In genomic region chr2:44361330-44362206, GRCh38 we compare ENCODE assay signal across 8 cellular contexts. TPM values are rescaled to one million over a fixed set of nuclear protein-coding genes. Genes with fewer than 3 reads are reported as not detected.
DNase-seq lines count a peak whose midpoint lies in the region; ATAC-seq and TF ChIP-seq lines count a peak whose summit lies in the region.

Gene CAMKMT, plus strand, starts transcription at chr2:44361947.
Gene PREPL, minus strand, starts transcription at chr2:44361494. Its CDS starts 15,152 bp downstream, at chr2:44346342.

- H3K9me3 ChIP-seq in SU-DHL-6 (ENCODE audit: insufficient read depth, low read length): no peaks in the 10 kb centered on the region
- H3K9me3 ChIP-seq in ovary: no peaks in the 10 kb centered on the region
- no peaks in the 10 kb centered on the region for H3K9me3 ChIP-seq in thyroid gland

- TF ChIP-seq CTCF in GM12864 (IDR thresholded peaks at IDR 0.05; ENCODE audit: low read depth, low read length, missing control alignments) (peak; percentile 8), SU-DHL-6 (IDR thresholded peaks at IDR 0.05; ENCODE audit: insufficient read depth, low read length, poor library complexity, severe bottlenecking) (no peak), ovary (IDR thresholded peaks at IDR 0.05) (no peak), thyroid gland (IDR thresholded peaks at IDR 0.05) (peak in 1 of 6 experiments; percentile 11)

- H3K27me3 Mint-ChIP-seq in activated naive CD8-positive, alpha-beta T cell treated with anti-CD3 and anti-CD28 coated beads, Interleukin-2, amount 10 ng/mL, durations not matched to agents 7 days and 5 days: no peaks in the 10 kb centered on the region

- peak within 1 kb of the TSS; percentile 94 for H3K27ac Mint-ChIP-seq in activated naive CD8-positive, alpha-beta T cell treated with anti-CD3 and anti-CD28 coated beads, Interleukin-2, amount 10 ng/mL, durations not matched to agents 7 days and 5 days

- H3K36me3 ChIP-seq in SU-DHL-6 (ENCODE audit: low read length) (no peaks in the 10 kb centered on the region), ovary (no peaks in the 10 kb centered on the region), thyroid gland (no peaks in the 10 kb centered on the region)

- no peaks in the 10 kb centered on the region for H3K9me2 ChIP-seq in SU-DHL-6 (replicated peaks; ENCODE audit: insufficient read depth, low read length)

- peaks cover 8% of the 10 kb centered on the region; the same call in 1 of the 2 replicates for H3F3A ChIP-seq in SU-DHL-6 (ENCODE audit: insufficient read depth)

- TF ChIP-seq EP300 in ovary (IDR thresholded peaks at IDR 0.05): no peak

- peaks cover 2% of the 10 kb centered on the region for H3K4me1 ChIP-seq in ovary (ENCODE audit: insufficient read depth)
- peaks cover 23 to 26% of the 10 kb centered on the region in 2 donors for H3K4me1 ChIP-seq in thyroid gland

- peak; percentile 55 for TF ChIP-seq POLR2A in ovary (IDR thresholded peaks at IDR 0.05)
- TF ChIP-seq POLR2A in thyroid gland (IDR thresholded peaks at IDR 0.05): peak; percentile 80 to 87

- H2AFZ ChIP-seq in SU-DHL-6 (ENCODE audit: low read depth, low read length, severe bottlenecking): peak within 1 kb of the TSS; percentile 94

- no peaks in the 10 kb centered on the region for H3K27me3 ChIP-seq in SU-DHL-6 (ENCODE audit: low read length)
- no peaks in the 10 kb centered on the region for H3K27me3 ChIP-seq in ovary
- H3K27me3 ChIP-seq in thyroid gland: no peaks in the 10 kb centered on the region

- H3K9me3 Mint-ChIP-seq in activated naive CD8-positive, alpha-beta T cell treated with anti-CD3 and anti-CD28 coated beads, Interleukin-2, amount 10 ng/mL, durations not matched to agents 7 days and 5 days: no peaks in the 10 kb centered on the region

- H3K4me2 ChIP-seq in SU-DHL-6 (ENCODE audit: low read depth, low read length, poor library complexity, severe bottlenecking): peak within 1 kb of the TSS; percentile 97

- H3K4me1 Mint-ChIP-seq in activated naive CD8-positive, alpha-beta T cell treated with anti-CD3 and anti-CD28 coated beads, Interleukin-2, amount 10 ng/mL, durations not matched to agents 7 days and 5 days: peaks cover 29% of the 10 kb centered on the region

- ATAC-seq in HG02678 (IDR thresholded peaks at IDR 0.05; ENCODE audit: unreplicated experiment): peak; percentile 75
- peak; percentile 90 for ATAC-seq in activated naive CD8-positive, alpha-beta T cell treated with anti-CD3 and anti-CD28 coated beads, Interleukin-2, amount 10 ng/mL, durations not matched to agents 7 days and 5 days (ENCODE audit: low read depth)
- ATAC-seq in Right ventricle myocardium inferior: peak; percentile 98

- DNase-seq in GM12864 (ENCODE audit: low read depth) (peak; percentile 94), NCI-H128 (lab: John Stamatoyannopoulos, UW; ENCODE audit: unreplicated experiment) (peak; percentile 96), Right ventricle myocardium inferior (ENCODE audit: missing footprints) (peak; percentile 99), ovary (peak; percentile 98 to 99 (median 99)), thyroid gland (peak; percentile 99)
- peak; percentile 95 for DNase-seq in activated naive CD8-positive, alpha-beta T cell treated with anti-CD3 and anti-CD28 coated beads, Interleukin-2, amount 10 ng/mL, durations not matched to agents 7 days and 5 days

- H3K9ac ChIP-seq in SU-DHL-6 (ENCODE audit: low read length): peak within 1 kb of the TSS; percentile 86

- peaks cover 9% of the 10 kb centered on the region for H3K36me3 Mint-ChIP-seq in activated naive CD8-positive, alpha-beta T cell treated with anti-CD3 and anti-CD28 coated beads, Interleukin-2, amount 10 ng/mL, durations not matched to agents 7 days and 5 days

- H3K4me3 Mint-ChIP-seq in activated naive CD8-positive, alpha-beta T cell treated with anti-CD3 and anti-CD28 coated beads, Interleukin-2, amount 10 ng/mL, durations not matched to agents 7 days and 5 days: peak within 1 kb of the TSS; percentile 94

- peak within 1 kb of the TSS; percentile 82 for H3K4me3 ChIP-seq in GM12864 (ENCODE audit: low read depth, low read length)
- H3K4me3 ChIP-seq in SU-DHL-6 (ENCODE audit: insufficient read depth, low read length, poor library complexity, severe bottlenecking): peak within 1 kb of the TSS; percentile 88
- H3K4me3 ChIP-seq in ovary: peak within 1 kb of the TSS; percentile 95
- peak within 1 kb of the TSS; percentile 82 to 91 (median 90) for H3K4me3 ChIP-seq in thyroid gland (replicated peaks in 1 of 3)

- POLR2A ChIA-PET in activated naive CD8-positive, alpha-beta T cell treated with anti-CD3 and anti-CD28 coated beads, Interleukin-2, amount 10 ng/mL, durations not matched to agents 7 days and 5 days (lab: Charles Lee): interaction anchor here (0.5 to 3.1 kb wide), 10 partner anchors 11 to 1878 kb away, joined by 3 to 31 read pairs (median 4); partner anchors contain the start of genes LRPPRC, PPM1B and THADA

- H3K27ac ChIP-seq in SU-DHL-6 (ENCODE audit: low read depth, low read length): peak within 1 kb of the TSS; percentile 89
- H3K27ac ChIP-seq in ovary: peak within 1 kb of the TSS; percentile 88 to 97
- peak within 1 kb of the TSS; percentile 97 to 99 (median 98) for H3K27ac ChIP-seq in thyroid gland

- H4K20me1 ChIP-seq in SU-DHL-6 (ENCODE audit: low read depth, low read length): no peaks in the 10 kb centered on the region

- intact Hi-C loops in Right ventricle myocardium inferior (cut with DNase I): loop anchor here (5.0 to 10.0 kb wide), 3 partner anchors 34 to 277 kb away; partner anchors contain the start of gene PPM1B
- intact Hi-C loops in ovary (cut with DNase I): no loop called here
- intact Hi-C loops in thyroid gland (cut with DNase I): no loop called here

- WGBS in ovary, 3 donors: 0% methylated on average over 51 to 57 of the region's 57 CpGs
- 1% methylated on average over 29 to 39 of the region's 57 CpGs for WGBS in thyroid gland, 2 donors

- peaks cover 70% of the 10 kb centered on the region for H3K79me2 ChIP-seq in SU-DHL-6 (ENCODE audit: insufficient read depth, low read length)

RNA-seq across cellular contexts. Expression of gene CAMKMT, which starts in this region (rescaled TPM):
- total RNA-seq in activated naive CD8-positive, alpha-beta T cell treated with anti-CD3 and anti-CD28 coated beads, Interleukin-2, amount 10 ng/mL, durations not matched to agents 7 days and 5 days: 10 to 100 TPM; 12.9 to 13.3 TPM
- total RNA-seq in Right ventricle myocardium inferior: 4.6 TPM
- 10 to 100 TPM in 2 of 7 donors, 1 to 10 TPM in 5; 6.5 to 10.7 (median 9.3) TPM for total RNA-seq in ovary
- 1 to 10 TPM; 3.5 to 8.4 TPM for polyA plus RNA-seq in ovary
- total RNA-seq in thyroid gland: 10 to 100 TPM; 13.5 to 23.7 (median 17.2) TPM

RNA-seq across cellular contexts. Expression of gene PREPL, which starts in this region (rescaled TPM):
- total RNA-seq in activated naive CD8-positive, alpha-beta T cell treated with anti-CD3 and anti-CD28 coated beads, Interleukin-2, amount 10 ng/mL, durations not matched to agents 7 days and 5 days: 10 to 100 TPM; 27.8 to 30.6 TPM
- total RNA-seq in Right ventricle myocardium inferior: 76.7 TPM
- total RNA-seq in ovary: 10 to 100 TPM; 43.2 to 85.5 (median 58.6) TPM
- polyA plus RNA-seq in ovary: 10 to 100 TPM; 19.5 to 64.1 TPM
- total RNA-seq in thyroid gland: 10 to 100 TPM; 70.0 to 93.2 (median 72.3) TPM

Comparison
In these comparisons a context has a peak if more than half of its experiments do, and no peak if none do; other contexts are left out.
1. Peak in every context shown above with its lines: DNase-seq, ATAC-seq, H3K4me3 ChIP-seq and H3K27ac ChIP-seq.